Comparison of ENCODE assay signal across 25 cellular contexts in the genomic region with DNA sequence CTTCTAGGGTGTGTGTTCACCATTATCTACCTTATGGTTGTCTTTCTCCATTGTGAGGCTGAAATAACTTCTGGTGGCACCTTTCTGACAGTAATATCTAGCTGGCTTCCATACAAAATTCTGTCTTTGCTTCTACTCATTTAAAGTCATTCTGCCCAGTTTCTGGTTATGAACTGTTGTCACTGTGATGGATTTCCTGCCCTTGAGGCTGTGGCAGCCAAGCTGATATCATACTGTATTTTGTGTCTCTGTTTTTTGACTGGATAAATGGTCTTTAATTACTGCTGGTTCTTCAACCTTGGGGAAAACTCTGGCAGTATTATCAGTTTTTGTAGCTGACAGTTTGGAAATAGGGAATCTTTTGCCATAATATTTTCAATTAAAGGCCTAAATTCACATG.
"Had no signal": no experiment of that assay in that cellular context is flagged by ENCODE, and none has a peak within 500 bp of the region (broad histone marks: within the 10 kb centered on the region; RNA-seq: fewer than 3 reads in every experiment).

No MANE protein-coding gene starts in this region.

- H3K4me3 ChIP-seq: neural progenitor cell, ovary, psoas muscle, right lobe of liver, sigmoid colon, stomach, thoracic aorta, thyroid gland, tibial nerve, upper lobe of left lung had no signal

- H3K27ac ChIP-seq: neural progenitor cell, ovary, parathyroid adenoma, psoas muscle, right lobe of liver, sigmoid colon, stomach, thoracic aorta, thyroid gland, tibial nerve, upper lobe of left lung had no signal

- FAIRE-seq: urothelium cell line had no signal

- H3K9me3 ChIP-seq: ovary, right lobe of liver, sigmoid colon, stomach, thoracic aorta, thyroid gland, tibial nerve, upper lobe of left lung had no signal

- H3K4me1 ChIP-seq: neural progenitor cell, parathyroid adenoma, psoas muscle, right lobe of liver, sigmoid colon, stomach, thyroid gland, tibial nerve, upper lobe of left lung had no signal

- ATAC-seq: natural killer cell; psoas muscle; right cardiac atrium; right lobe of liver; stimulated activated effector memory CD8-positive, alpha-beta T cell treated with anti-CD3 and anti-CD28 coated beads, Interleukin-12 subunit alpha, Interleukin-12 subunit beta, amount 100 ng/mL, for 72 hours; stimulated activated naive B cell treated with anti-CD40 and anti-IgM and Interleukin-4, amounts not matched to agents 10 μg/mL and 1 μg/mL and 100 μg/mL, for 72 hours had no signal

- H3K36me3 ChIP-seq: neural progenitor cell, ovary, right lobe of liver, sigmoid colon, stomach, thoracic aorta, thyroid gland, tibial nerve, upper lobe of left lung had no signal

- H3K79me2 ChIP-seq: parathyroid adenoma had no signal

- H3K9ac ChIP-seq: neural progenitor cell, parathyroid adenoma had no signal

- H2AFZ ChIP-seq: neural progenitor cell, parathyroid adenoma had no signal

- H3K4me2 ChIP-seq: neural progenitor cell had no signal

- DNase-seq: natural killer cell; occipital lobe; ovary; posterior cingulate gyrus; psoas muscle; right cardiac atrium; right lobe of liver; sigmoid colon; small intestine; stimulated activated CD4-positive, alpha-beta T cell treated with anti-CD3 and anti-CD28 coated beads, Interleukin-15, amount 100 ng/mL, for 24 hours; stimulated activated CD4-positive, alpha-beta T cell treated with anti-CD3 and anti-CD28 coated beads, Interleukin-2, amount 100 ng/mL, for 24 hours; stimulated activated CD4-positive, alpha-beta T cell treated with anti-CD3 and anti-CD28 coated beads, Interleukin-2, amount 100 ng/mL, for 48 hours; stimulated activated CD4-positive, alpha-beta T cell treated with anti-CD3 and anti-CD28 coated beads, Interleukin-4, amount 100 ng/mL, for 24 hours; stimulated activated naive B cell treated with anti-CD40 and anti-IgM and Interleukin-4, amounts not matched to agents 10 μg/mL and 1 μg/mL and 100 μg/mL, for 72 hours; stimulated activated naive CD4-positive, alpha-beta T cell treated with Interleukin-2 at 50 U/mL for 16 hours; stomach; thyroid gland; trophoblast cell; upper lobe of left lung had no signal

- H3K27me3 ChIP-seq: neural progenitor cell, ovary, right lobe of liver, sigmoid colon, stomach, thyroid gland, tibial nerve, upper lobe of left lung had no signal
